In the genomic region with DNA sequence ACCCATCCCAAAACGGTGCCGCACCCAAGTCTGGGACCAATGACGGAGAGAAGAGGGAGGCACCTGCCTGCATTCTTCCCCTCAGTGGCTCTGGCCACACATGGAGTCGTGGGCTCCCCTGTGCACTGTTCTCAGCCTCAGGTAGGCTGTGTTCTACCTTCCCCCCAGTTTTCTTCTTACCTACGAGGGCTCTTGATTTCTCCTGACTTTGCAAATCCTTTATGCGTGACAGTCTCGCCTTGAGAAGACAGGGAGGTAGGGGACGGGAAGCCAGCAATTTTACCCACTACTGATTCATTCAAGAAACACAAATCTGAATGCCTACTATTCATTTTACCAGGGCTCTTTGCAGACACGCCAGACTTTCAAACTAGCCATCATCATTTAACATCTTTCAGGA, we compare ENCODE assay signal across 2 cellular contexts.
TF ChIP-seq lines count a peak whose summit lies in the region.

No MANE protein-coding gene starts in this region.

TF ChIP-seq in GM23338, 12 proteins besides CTCF, POLR2A, EP300 and RAD21 (continued from another document):
- TF ChIP-seq, protein P1, sequence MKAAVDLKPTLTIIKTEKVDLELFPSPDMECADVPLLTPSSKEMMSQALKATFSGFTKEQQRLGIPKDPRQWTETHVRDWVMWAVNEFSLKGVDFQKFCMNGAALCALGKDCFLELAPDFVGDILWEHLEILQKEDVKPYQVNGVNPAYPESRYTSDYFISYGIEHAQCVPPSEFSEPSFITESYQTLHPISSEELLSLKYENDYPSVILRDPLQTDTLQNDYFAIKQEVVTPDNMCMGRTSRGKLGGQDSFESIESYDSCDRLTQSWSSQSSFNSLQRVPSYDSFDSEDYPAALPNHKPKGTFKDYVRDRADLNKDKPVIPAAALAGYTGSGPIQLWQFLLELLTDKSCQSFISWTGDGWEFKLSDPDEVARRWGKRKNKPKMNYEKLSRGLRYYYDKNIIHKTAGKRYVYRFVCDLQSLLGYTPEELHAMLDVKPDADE (IDR thresholded peaks at IDR 0.05): no peak
- TF ChIP-seq JUNB (IDR thresholded peaks at IDR 0.05; ENCODE audit: unreplicated experiment) (no peak), EZH2 (IDR thresholded peaks at IDR 0.05; ENCODE audit: low read depth, unreplicated experiment) (no peak), EZH2phosphoT487 (IDR thresholded peaks at IDR 0.05; ENCODE audit: unreplicated experiment) (no peak), STAT1 (IDR thresholded peaks at IDR 0.05; ENCODE audit: unreplicated experiment) (no peak), POLR2AphosphoS5 (IDR thresholded peaks at IDR 0.05; ENCODE audit: low read depth) (no peak), ZNF114 (CRISPR knock-in tag; IDR thresholded peaks at IDR 0.05) (no peak), CREB1 (CRISPR knock-in tag; IDR thresholded peaks at IDR 0.05; ENCODE audit: low read depth) (no peak)
- TF ChIP-seq, protein P2, sequence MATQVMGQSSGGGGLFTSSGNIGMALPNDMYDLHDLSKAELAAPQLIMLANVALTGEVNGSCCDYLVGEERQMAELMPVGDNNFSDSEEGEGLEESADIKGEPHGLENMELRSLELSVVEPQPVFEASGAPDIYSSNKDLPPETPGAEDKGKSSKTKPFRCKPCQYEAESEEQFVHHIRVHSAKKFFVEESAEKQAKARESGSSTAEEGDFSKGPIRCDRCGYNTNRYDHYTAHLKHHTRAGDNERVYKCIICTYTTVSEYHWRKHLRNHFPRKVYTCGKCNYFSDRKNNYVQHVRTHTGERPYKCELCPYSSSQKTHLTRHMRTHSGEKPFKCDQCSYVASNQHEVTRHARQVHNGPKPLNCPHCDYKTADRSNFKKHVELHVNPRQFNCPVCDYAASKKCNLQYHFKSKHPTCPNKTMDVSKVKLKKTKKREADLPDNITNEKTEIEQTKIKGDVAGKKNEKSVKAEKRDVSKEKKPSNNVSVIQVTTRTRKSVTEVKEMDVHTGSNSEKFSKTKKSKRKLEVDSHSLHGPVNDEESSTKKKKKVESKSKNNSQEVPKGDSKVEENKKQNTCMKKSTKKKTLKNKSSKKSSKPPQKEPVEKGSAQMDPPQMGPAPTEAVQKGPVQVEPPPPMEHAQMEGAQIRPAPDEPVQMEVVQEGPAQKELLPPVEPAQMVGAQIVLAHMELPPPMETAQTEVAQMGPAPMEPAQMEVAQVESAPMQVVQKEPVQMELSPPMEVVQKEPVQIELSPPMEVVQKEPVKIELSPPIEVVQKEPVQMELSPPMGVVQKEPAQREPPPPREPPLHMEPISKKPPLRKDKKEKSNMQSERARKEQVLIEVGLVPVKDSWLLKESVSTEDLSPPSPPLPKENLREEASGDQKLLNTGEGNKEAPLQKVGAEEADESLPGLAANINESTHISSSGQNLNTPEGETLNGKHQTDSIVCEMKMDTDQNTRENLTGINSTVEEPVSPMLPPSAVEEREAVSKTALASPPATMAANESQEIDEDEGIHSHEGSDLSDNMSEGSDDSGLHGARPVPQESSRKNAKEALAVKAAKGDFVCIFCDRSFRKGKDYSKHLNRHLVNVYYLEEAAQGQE (IDR thresholded peaks at IDR 0.05; ENCODE audit: unreplicated experiment): no peak
- TF ChIP-seq, protein P3, sequence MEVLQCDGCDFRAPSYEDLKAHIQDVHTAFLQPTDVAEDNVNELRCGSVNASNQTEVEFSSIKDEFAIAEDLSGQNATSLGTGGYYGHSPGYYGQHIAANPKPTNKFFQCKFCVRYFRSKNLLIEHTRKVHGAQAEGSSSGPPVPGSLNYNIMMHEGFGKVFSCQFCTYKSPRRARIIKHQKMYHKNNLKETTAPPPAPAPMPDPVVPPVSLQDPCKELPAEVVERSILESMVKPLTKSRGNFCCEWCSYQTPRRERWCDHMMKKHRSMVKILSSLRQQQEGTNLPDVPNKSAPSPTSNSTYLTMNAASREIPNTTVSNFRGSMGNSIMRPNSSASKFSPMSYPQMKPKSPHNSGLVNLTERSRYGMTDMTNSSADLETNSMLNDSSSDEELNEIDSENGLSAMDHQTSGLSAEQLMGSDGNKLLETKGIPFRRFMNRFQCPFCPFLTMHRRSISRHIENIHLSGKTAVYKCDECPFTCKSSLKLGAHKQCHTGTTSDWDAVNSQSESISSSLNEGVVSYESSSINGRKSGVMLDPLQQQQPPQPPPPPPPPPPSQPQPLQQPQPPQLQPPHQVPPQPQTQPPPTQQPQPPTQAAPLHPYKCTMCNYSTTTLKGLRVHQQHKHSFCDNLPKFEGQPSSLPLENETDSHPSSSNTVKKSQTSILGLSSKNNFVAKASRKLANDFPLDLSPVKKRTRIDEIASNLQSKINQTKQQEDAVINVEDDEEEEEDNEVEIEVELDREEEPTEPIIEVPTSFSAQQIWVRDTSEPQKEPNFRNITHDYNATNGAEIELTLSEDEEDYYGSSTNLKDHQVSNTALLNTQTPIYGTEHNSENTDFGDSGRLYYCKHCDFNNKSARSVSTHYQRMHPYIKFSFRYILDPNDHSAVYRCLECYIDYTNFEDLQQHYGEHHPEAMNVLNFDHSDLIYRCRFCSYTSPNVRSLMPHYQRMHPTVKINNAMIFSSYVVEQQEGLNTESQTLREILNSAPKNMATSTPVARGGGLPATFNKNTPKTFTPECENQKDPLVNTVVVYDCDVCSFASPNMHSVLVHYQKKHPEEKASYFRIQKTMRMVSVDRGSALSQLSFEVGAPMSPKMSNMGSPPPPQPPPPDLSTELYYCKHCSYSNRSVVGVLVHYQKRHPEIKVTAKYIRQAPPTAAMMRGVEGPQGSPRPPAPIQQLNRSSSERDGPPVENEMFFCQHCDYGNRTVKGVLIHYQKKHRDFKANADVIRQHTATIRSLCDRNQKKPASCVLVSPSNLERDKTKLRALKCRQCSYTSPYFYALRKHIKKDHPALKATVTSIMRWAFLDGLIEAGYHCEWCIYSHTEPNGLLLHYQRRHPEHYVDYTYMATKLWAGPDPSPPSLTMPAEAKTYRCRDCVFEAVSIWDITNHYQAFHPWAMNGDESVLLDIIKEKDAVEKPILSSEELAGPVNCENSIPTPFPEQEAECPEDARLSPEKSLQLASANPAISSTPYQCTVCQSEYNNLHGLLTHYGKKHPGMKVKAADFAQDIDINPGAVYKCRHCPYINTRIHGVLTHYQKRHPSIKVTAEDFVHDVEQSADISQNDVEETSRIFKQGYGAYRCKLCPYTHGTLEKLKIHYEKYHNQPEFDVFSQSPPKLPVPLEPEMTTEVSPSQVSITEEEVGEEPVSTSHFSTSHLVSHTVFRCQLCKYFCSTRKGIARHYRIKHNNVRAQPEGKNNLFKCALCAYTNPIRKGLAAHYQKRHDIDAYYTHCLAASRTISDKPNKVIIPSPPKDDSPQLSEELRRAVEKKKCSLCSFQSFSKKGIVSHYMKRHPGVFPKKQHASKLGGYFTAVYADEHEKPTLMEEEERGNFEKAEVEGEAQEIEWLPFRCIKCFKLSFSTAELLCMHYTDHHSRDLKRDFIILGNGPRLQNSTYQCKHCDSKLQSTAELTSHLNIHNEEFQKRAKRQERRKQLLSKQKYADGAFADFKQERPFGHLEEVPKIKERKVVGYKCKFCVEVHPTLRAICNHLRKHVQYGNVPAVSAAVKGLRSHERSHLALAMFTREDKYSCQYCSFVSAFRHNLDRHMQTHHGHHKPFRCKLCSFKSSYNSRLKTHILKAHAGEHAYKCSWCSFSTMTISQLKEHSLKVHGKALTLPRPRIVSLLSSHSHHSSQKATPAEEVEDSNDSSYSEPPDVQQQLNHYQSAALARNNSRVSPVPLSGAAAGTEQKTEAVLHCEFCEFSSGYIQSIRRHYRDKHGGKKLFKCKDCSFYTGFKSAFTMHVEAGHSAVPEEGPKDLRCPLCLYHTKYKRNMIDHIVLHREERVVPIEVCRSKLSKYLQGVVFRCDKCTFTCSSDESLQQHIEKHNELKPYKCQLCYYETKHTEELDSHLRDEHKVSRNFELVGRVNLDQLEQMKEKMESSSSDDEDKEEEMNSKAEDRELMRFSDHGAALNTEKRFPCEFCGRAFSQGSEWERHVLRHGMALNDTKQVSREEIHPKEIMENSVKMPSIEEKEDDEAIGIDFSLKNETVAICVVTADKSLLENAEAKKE (CRISPR knock-in tag; IDR thresholded peaks at IDR 0.05): no peak

TF ChIP-seq in H1, 55 proteins besides CTCF, POLR2A, EP300 and RAD21 (continued from another document):
- TF ChIP-seq CHD1 (IDR thresholded peaks at IDR 0.05; ENCODE audit: low read depth, low read length) (no peak), KDM1A (IDR thresholded peaks at IDR 0.05; ENCODE audit: borderline replicate concordance, low read length) (no peak), HDAC6 (IDR thresholded peaks at IDR 0.05; ENCODE audit: low read depth, low read length) (no peak), YY1 (IDR thresholded peaks at IDR 0.05; ENCODE audit: low read depth, low read length) (no peak), GTF2F1 (IDR thresholded peaks at IDR 0.05; ENCODE audit: borderline replicate concordance, low read depth, low read length) (no peak), PHF8 (conservative IDR thresholded peaks at IDR 0.05; ENCODE audit: low read depth, low read length) (no peak), TEAD4 (IDR thresholded peaks at IDR 0.05; ENCODE audit: low read depth, low read length) (no peak)
- TF ChIP-seq, protein P4, sequence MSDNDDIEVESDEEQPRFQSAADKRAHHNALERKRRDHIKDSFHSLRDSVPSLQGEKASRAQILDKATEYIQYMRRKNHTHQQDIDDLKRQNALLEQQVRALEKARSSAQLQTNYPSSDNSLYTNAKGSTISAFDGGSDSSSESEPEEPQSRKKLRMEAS (IDR thresholded peaks at IDR 0.05): no peak
